Comparison of ENCODE assay signal across 10 cellular contexts in the genomic region with DNA sequence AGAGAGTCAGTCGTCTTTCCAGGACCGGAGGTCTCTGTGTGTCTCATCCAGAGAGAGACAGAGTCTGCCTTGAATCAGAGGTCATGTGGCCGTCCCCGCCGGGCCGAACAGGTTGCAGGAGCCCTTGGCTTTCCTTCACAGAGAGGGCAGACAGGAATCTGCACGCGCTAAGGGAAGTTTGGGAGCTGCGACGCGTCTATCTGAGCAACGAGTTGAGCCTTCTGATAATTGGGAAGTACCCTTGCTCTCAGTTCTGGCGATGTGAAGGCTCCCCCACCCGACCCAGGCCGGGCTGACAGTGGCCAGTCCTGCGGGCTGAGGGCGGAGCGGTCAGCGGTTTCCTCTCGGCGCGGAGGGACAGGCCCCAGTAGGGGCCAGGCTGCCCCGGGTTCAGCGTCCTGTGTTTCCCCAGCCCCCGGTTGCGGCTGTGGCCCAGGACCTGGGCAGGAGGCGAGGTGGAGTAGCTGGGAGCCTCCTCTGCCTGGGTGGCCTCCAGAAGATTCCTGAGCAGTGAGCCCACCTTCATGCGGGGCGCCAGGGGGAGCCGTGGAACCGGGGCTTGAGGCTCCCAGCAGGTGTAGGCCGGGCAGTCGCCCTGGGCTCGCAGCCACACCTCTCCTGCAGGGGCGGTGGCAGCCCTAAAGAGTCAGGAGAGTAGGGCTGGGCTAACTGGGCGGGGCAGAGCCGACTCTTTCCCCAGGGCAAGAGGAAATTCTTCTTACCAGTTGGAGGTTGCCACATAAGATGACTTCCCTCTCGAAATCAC. TPM values are rescaled to one million over a fixed set of nuclear protein-coding genes. Genes with fewer than 3 reads are reported as not detected.
DNase-seq lines count a peak whose midpoint lies in the region; FAIRE-seq and TF ChIP-seq lines count a peak whose summit lies in the region.
"Had no signal": no experiment of that assay in that cellular context is flagged by ENCODE, and none has a peak within 500 bp of the region (broad histone marks: within the 10 kb centered on the region; RNA-seq: fewer than 3 reads in every experiment).

No MANE protein-coding gene starts in this region.

- TF ChIP-seq CTCF in esophagus muscularis mucosa (IDR thresholded peaks at IDR 0.05) = no peak

- WGBS in esophagus muscularis mucosa = 69% methylated on average over 20 of the region's 38 CpGs
- WGBS in small intestine, 3 donors = 5 to 34% (median 18%) methylated on average over 37 to 38 of the region's 38 CpGs

- TF ChIP-seq EP300 in esophagus muscularis mucosa (IDR thresholded peaks at IDR 0.05) = no peak

- H3K27me3 ChIP-seq in esophagus muscularis mucosa = peaks cover 0 to 41% (median 0%) of the 10 kb centered on the region in 4 donors
- peaks cover 8 to 51% of the 10 kb centered on the region in 2 donors for H3K27me3 ChIP-seq in small intestine (ENCODE audit: control insufficient read depth in 2 of 2, insufficient read depth in 2 of 2, low read length in 2 of 2)
- H3K27me3 ChIP-seq in effector memory CD4-positive, alpha-beta T cell (replicated peaks; ENCODE audit: control insufficient read depth, insufficient read depth, low read length, poor library complexity, severe bottlenecking) = peaks cover 85% of the 10 kb centered on the region

- H3K4me1 ChIP-seq in esophagus muscularis mucosa = peaks cover 0 to 37% (median 15%) of the 10 kb centered on the region in 4 donors
- no peaks in the 10 kb centered on the region for H3K4me1 ChIP-seq in small intestine (ENCODE audit: control insufficient read depth in 2 of 2, insufficient read depth in 1 of 2, low read depth in 1 of 2, low read length in 1 of 2)
- no peaks in the 10 kb centered on the region for H3K4me1 ChIP-seq in effector memory CD4-positive, alpha-beta T cell (ENCODE audit: control insufficient read depth, insufficient read depth, low read length, poor library complexity, severe bottlenecking)

- H3K36me3 ChIP-seq in esophagus muscularis mucosa (peaks cover 0 to 22% (median 5%) of the 10 kb centered on the region in 4 donors), small intestine (ENCODE audit: control insufficient read depth in 2 of 2, insufficient read depth in 2 of 2, low read length in 2 of 2) (no peaks in the 10 kb centered on the region)
- H3K36me3 ChIP-seq in effector memory CD4-positive, alpha-beta T cell (ENCODE audit: control insufficient read depth, insufficient read depth, low read length) = no peaks in the 10 kb centered on the region

- TF ChIP-seq POLR2A in esophagus muscularis mucosa (IDR thresholded peaks at IDR 0.05; ENCODE audit: low read depth) = no peak

- DNase-seq in DMS53 (lab: John Stamatoyannopoulos, UW) (peak; percentile 81), DMS53 treated with DMSO at 0.1 percent for 48 hours (lab: John Stamatoyannopoulos, UW; ENCODE audit: unreplicated experiment) (no peak), NOMO-1 (lab: John Stamatoyannopoulos, UW; ENCODE audit: unreplicated experiment in 2 of 2) (peak; percentile 75 to 79), esophagus muscularis mucosa (ENCODE audit: extremely low spot score) (peak; percentile 75), small intestine (peak; percentile 62), medulla oblongata (ENCODE audit: extremely low spot score) (no peak), HPDE6-E6E7 (ENCODE audit: extremely low spot score) (no peak)
- no peak for DNase-seq in effector memory CD4-positive, alpha-beta T cell
- DNase-seq: naive B cell had no signal

- H3K4me3 ChIP-seq in esophagus muscularis mucosa (no peak overlapping the region), small intestine (ENCODE audit: low read depth in 1 of 2, low read length in 2 of 2) (no peak overlapping the region)
- no peak overlapping the region for H3K4me3 ChIP-seq in effector memory CD4-positive, alpha-beta T cell (ENCODE audit: insufficient read depth, low read depth, low read length, poor library complexity, severe bottlenecking)

- H3K27ac ChIP-seq in esophagus muscularis mucosa (replicated peaks in 1 of 4) (peak overlapping the region in 3 of 4 donors; percentile 76 to 89 (median 78)), small intestine (ENCODE audit: low read depth in 1 of 2, low read length in 1 of 2) (no peak overlapping the region)
- H3K27ac ChIP-seq in effector memory CD4-positive, alpha-beta T cell (ENCODE audit: insufficient read depth, low read length, poor library complexity, severe bottlenecking) = no peak overlapping the region

- H3K9me3 ChIP-seq in esophagus muscularis mucosa = no peaks in the 10 kb centered on the region
- H3K9me3 ChIP-seq in small intestine (ENCODE audit: control insufficient read depth, low read depth) = no peaks in the 10 kb centered on the region
- no peaks in the 10 kb centered on the region for H3K9me3 ChIP-seq in effector memory CD4-positive, alpha-beta T cell (ENCODE audit: control insufficient read depth, low read length)

- intact Hi-C loops in esophagus muscularis mucosa (cut with DNase I) = no loop called here

- FAIRE-seq in small intestine (lab: Jason Lieb, UNC) = no peak
- FAIRE-seq: A204.1 had no signal

RNA-seq across cellular contexts. Expression of a gene that starts 13.8 kb away (rescaled TPM):
- 10 to 100 TPM; 17.4 to 43.8 (median 40.6) TPM for total RNA-seq in esophagus muscularis mucosa
- 10 to 100 TPM in 1 of 3 donors, 1 to 10 TPM in 1, under 1 TPM in 1; 0.67 to 12.1 (median 3.5) TPM for polyA plus RNA-seq in small intestine

RNA-seq across cellular contexts. Expression of a gene that starts 15.8 kb away (rescaled TPM):
- 10 to 100 TPM in 1 of 4 donors, 1 to 10 TPM in 3; 8.6 to 22.8 (median 9.5) TPM for total RNA-seq in esophagus muscularis mucosa
- polyA plus RNA-seq in small intestine = 1 to 10 TPM in 2 of 3 donors, under 1 TPM in 1; 0.89 to 4.4 (median 3.5) TPM

Comparison
In these comparisons a context has a peak if more than half of its experiments do, and no peak if none do; other contexts are left out.
1. DNase-seq: peak in DMS53 (single experiment), NOMO-1 (2 of 2), esophagus muscularis mucosa (single experiment) and small intestine (single experiment); none in DMS53 treated with DMSO at 0.1 percent for 48 hours (single experiment), effector memory CD4-positive, alpha-beta T cell (0 of 3), medulla oblongata (single experiment) and HPDE6-E6E7 (single experiment).
2. H3K27ac ChIP-seq: peak in esophagus muscularis mucosa (3 of 4); none in small intestine (0 of 2) and effector memory CD4-positive, alpha-beta T cell (single experiment).